In genomic region chr7:120742370-120742769, GRCh38 we compare ENCODE assay signal across 15 cellular contexts.
A peak's percentile ranks its signal among the peaks of the same experiment; 100 is the strongest.
DNase-seq lines count a peak whose midpoint lies in the region; ATAC-seq, FAIRE-seq and TF ChIP-seq lines count a peak whose summit lies in the region.
"Had no signal": no experiment of that assay in that cellular context is flagged by ENCODE, and none has a peak within 500 bp of the region (broad histone marks: within the 10 kb centered on the region; RNA-seq: fewer than 3 reads in every experiment).

No MANE protein-coding gene starts in this region.

- H3K27me3 ChIP-seq in H7 (ENCODE audit: control insufficient read depth, insufficient read depth, low read length), result no peaks in the 10 kb centered on the region
- H3K27me3 ChIP-seq in astrocyte (ENCODE audit: insufficient read depth, low read length), result no peaks in the 10 kb centered on the region

- H4K20me1 ChIP-seq in astrocyte (ENCODE audit: insufficient read depth, low read length), result no peaks in the 10 kb centered on the region

- TF ChIP-seq CTCF in astrocyte (IDR thresholded peaks at IDR 0.05; ENCODE audit: insufficient read depth, low read depth, low read length), result no peak

- H3K9me3 Mint-ChIP-seq in astrocyte (ENCODE audit: unreplicated experiment), result no peaks in the 10 kb centered on the region
- H3K9me3 Mint-ChIP-seq: activated naive CD8-positive, alpha-beta T cell treated with anti-CD3 and anti-CD28 coated beads, Interleukin-2, amount 50 U/mL, for 24 hours; dendritic cell treated with granulocyte-macrophage colony-stimulating factor and Interleukin-4, amounts not matched to agents 40 ng/mL and 50 ng/mL, for 4 days; stimulated activated naive CD8-positive, alpha-beta T cell treated with anti-CD3 and anti-CD28 coated beads, Interleukin-15, Interleukin-2, amounts not matched to agents 100 ng/mL and 50 ng/mL, for 24 hours; T-helper 2 cell treated with Interferon-gamma antibody and Interleukin-4, amounts not matched to agents 5 μg/mL and 100 μg/mL, for 36 hours had no signal

- no peak overlapping the region for H3K4me3 Mint-ChIP-seq in astrocyte (ENCODE audit: unreplicated experiment)
- H3K4me3 Mint-ChIP-seq: activated naive CD8-positive, alpha-beta T cell treated with anti-CD3 and anti-CD28 coated beads, Interleukin-2, amount 50 U/mL, for 24 hours; B cell; dendritic cell treated with granulocyte-macrophage colony-stimulating factor and Interleukin-4, amounts not matched to agents 40 ng/mL and 50 ng/mL, for 4 days; stimulated activated naive CD8-positive, alpha-beta T cell treated with anti-CD3 and anti-CD28 coated beads, Interleukin-15, Interleukin-2, amounts not matched to agents 100 ng/mL and 50 ng/mL, for 24 hours; T-helper 2 cell treated with Interferon-gamma antibody and Interleukin-4, amounts not matched to agents 5 μg/mL and 100 μg/mL, for 36 hours had no signal

- H3K36me3 ChIP-seq in H7 (replicated peaks; ENCODE audit: control insufficient read depth, insufficient read depth, low read length), result no peaks in the 10 kb centered on the region
- H3K36me3 ChIP-seq in astrocyte (ENCODE audit: insufficient read depth, low read length), result no peaks in the 10 kb centered on the region

- H3K79me2 ChIP-seq in astrocyte (ENCODE audit: insufficient read depth, low read length), result no peaks in the 10 kb centered on the region

- no peak for FAIRE-seq in astrocyte (lab: Jason Lieb, UNC)

- H3K27ac Mint-ChIP-seq in astrocyte (ENCODE audit: unreplicated experiment), result no peak overlapping the region
- H3K27ac Mint-ChIP-seq: activated naive CD8-positive, alpha-beta T cell treated with anti-CD3 and anti-CD28 coated beads, Interleukin-2, amount 50 U/mL, for 24 hours; B cell; dendritic cell treated with granulocyte-macrophage colony-stimulating factor and Interleukin-4, amounts not matched to agents 40 ng/mL and 50 ng/mL, for 4 days; stimulated activated naive CD8-positive, alpha-beta T cell treated with anti-CD3 and anti-CD28 coated beads, Interleukin-15, Interleukin-2, amounts not matched to agents 100 ng/mL and 50 ng/mL, for 24 hours; T-helper 2 cell treated with Interferon-gamma antibody and Interleukin-4, amounts not matched to agents 5 μg/mL and 100 μg/mL, for 36 hours had no signal

- H3K4me1 ChIP-seq in astrocyte (ENCODE audit: insufficient read depth, low read length), result no peaks in the 10 kb centered on the region

- no peak for ATAC-seq in GM21423 (IDR thresholded peaks at IDR 0.05; ENCODE audit: unreplicated experiment)
- ATAC-seq in HG02588 (IDR thresholded peaks at IDR 0.05; ENCODE audit: unreplicated experiment), result no peak
- ATAC-seq: activated naive CD8-positive, alpha-beta T cell treated with anti-CD3 and anti-CD28 coated beads, Interleukin-2, amount 50 U/mL, for 24 hours had no signal

- H3K4me3 ChIP-seq in H7 (ENCODE audit: insufficient read depth, low read depth, low read length) (no peak overlapping the region), astrocyte (ENCODE audit: insufficient read depth, low read depth, low read length) (no peak overlapping the region)

- H3K27ac ChIP-seq in astrocyte (ENCODE audit: low read depth, low read length), result no peak overlapping the region

- no peaks in the 10 kb centered on the region for H3K27me3 Mint-ChIP-seq in astrocyte (ENCODE audit: low read depth, unreplicated experiment)
- H3K27me3 Mint-ChIP-seq: activated naive CD8-positive, alpha-beta T cell treated with anti-CD3 and anti-CD28 coated beads, Interleukin-2, amount 50 U/mL, for 24 hours; dendritic cell treated with granulocyte-macrophage colony-stimulating factor and Interleukin-4, amounts not matched to agents 40 ng/mL and 50 ng/mL, for 4 days had no signal

- no peaks in the 10 kb centered on the region for H3K36me3 Mint-ChIP-seq in astrocyte (ENCODE audit: low read depth, unreplicated experiment)

- H3K9me3 ChIP-seq in astrocyte (ENCODE audit: insufficient read depth, low read depth, low read length), result no peaks in the 10 kb centered on the region

- no peak overlapping the region for H3K9ac ChIP-seq in astrocyte (ENCODE audit: low read length)

- peak overlapping the region; percentile 54 for H2AFZ ChIP-seq in astrocyte (ENCODE audit: low read depth, low read length)

- H3K4me2 ChIP-seq in astrocyte (ENCODE audit: low read length), result no peak overlapping the region

- H3K4me1 Mint-ChIP-seq in astrocyte (ENCODE audit: low read depth, unreplicated experiment), result peaks cover 3% of the 10 kb centered on the region
- H3K4me1 Mint-ChIP-seq: activated naive CD8-positive, alpha-beta T cell treated with anti-CD3 and anti-CD28 coated beads, Interleukin-2, amount 50 U/mL, for 24 hours; B cell had no signal

- DNase-seq in H7 (peak; percentile 2), NCI-H2227 (lab: John Stamatoyannopoulos, UW; ENCODE audit: unreplicated experiment) (peak; percentile 8), astrocyte (ENCODE audit: low read depth) (no peak), myocyte (ENCODE audit: low read depth) (peak; percentile 85), A172 (ENCODE audit: low spot score) (no peak)
- no peak for DNase-seq in stimulated activated CD4-positive, alpha-beta T cell treated with anti-CD3 and anti-CD28 coated beads, Interleukin-4, amount 100 ng/mL, for 4 hours
- DNase-seq: activated naive CD8-positive, alpha-beta T cell treated with anti-CD3 and anti-CD28 coated beads, Interleukin-2, amount 50 U/mL, for 24 hours; GF-D8; stimulated activated CD4-positive, alpha-beta T cell treated with anti-CD3 and anti-CD28 coated beads, Interleukin-2, amount 100 ng/mL, for 48 hours had no signal

Comparison
In these comparisons a context has a peak if more than half of its experiments do, and no peak if none do; other contexts are left out.
1. DNase-seq: peak in H7 (single experiment), NCI-H2227 (single experiment) and myocyte (single experiment); none in astrocyte (single experiment), stimulated activated CD4-positive, alpha-beta T cell treated with anti-CD3 and anti-CD28 coated beads, Interleukin-4, amount 100 ng/mL, for 4 hours (0 of 2) and A172 (single experiment).